In the genomic region with DNA sequence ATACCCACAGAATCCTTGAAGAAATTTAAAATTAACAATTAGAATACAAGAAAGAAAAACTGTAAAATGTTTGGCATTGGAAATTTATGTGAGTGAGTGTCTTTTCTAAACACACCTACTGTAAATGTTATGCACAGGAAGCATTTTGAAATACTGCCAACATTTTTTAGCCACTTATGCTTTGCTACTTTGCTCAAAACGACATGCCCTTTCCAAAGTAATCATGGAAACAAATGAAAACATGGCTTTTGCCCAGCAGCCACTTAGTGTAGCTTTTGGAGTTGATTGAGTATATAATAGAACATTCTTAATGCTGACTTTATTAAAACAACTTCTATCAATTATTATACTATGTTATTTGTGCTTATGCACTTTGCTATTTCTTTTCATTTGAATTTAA, we compare ENCODE assay signal across 22 cellular contexts.
DNase-seq lines count a peak whose midpoint lies in the region; ATAC-seq and TF ChIP-seq lines count a peak whose summit lies in the region.
"Had no signal": no experiment of that assay in that cellular context is flagged by ENCODE, and none has a peak within 500 bp of the region (broad histone marks: within the 10 kb centered on the region; RNA-seq: fewer than 3 reads in every experiment).

No MANE protein-coding gene starts in this region.

- no peaks in the 10 kb centered on the region for H3K27me3 ChIP-seq in SK-N-SH (ENCODE audit: insufficient read depth)
- no peaks in the 10 kb centered on the region for H3K27me3 ChIP-seq in upper lobe of right lung
- H3K27me3 ChIP-seq in vagina = no peaks in the 10 kb centered on the region
- H3K27me3 ChIP-seq in psoas muscle (ENCODE audit: insufficient read depth in 3 of 3, low read length in 2 of 3) = no peaks in the 10 kb centered on the region
- H3K27me3 ChIP-seq: BLaER1 treated with 17β-estradiol and CSF1 and Interleukin-3, amounts not matched to agents 10 nM and 100 nM had no signal

- H3K4me2 ChIP-seq in SK-N-SH = no peak overlapping the region
- H3K4me2 ChIP-seq: BLaER1 treated with 17β-estradiol and CSF1 and Interleukin-3, amounts not matched to agents 10 nM and 100 nM had no signal

- no peak for TF ChIP-seq POLR2A in vagina (IDR thresholded peaks at IDR 0.05)

- no peak for TF ChIP-seq RAD21 in SK-N-SH (IDR thresholded peaks at IDR 0.05; ENCODE audit: low read length)

- POLR2A ChIA-PET in SK-N-SH (lab: Yijun Ruan, JAX) = no interaction called here

- H3K9me2 ChIP-seq in SK-N-SH = no peaks in the 10 kb centered on the region

- CTCF ChIA-PET in SK-N-SH (lab: Yijun Ruan, JAX) = interaction anchor here (0.5 kb wide), 1 partner anchor 33 kb away, joined by 4 read pairs; no protein-coding TSS in a partner anchor

- H3K9ac ChIP-seq in SK-N-SH = no peak overlapping the region
- H3K9ac ChIP-seq: BLaER1 treated with 17β-estradiol and CSF1 and Interleukin-3, amounts not matched to agents 10 nM and 100 nM had no signal

- no peaks in the 10 kb centered on the region for H3F3A ChIP-seq in SK-N-SH (replicated peaks; ENCODE audit: insufficient read depth)

- no peak overlapping the region for H2AFZ ChIP-seq in SK-N-SH (ENCODE audit: low read depth)

- no peaks in the 10 kb centered on the region for H3K9me3 ChIP-seq in SK-N-SH
- no peaks in the 10 kb centered on the region for H3K9me3 ChIP-seq in upper lobe of right lung
- no peaks in the 10 kb centered on the region for H3K9me3 ChIP-seq in vagina
- H3K9me3 ChIP-seq in psoas muscle = no peaks in the 10 kb centered on the region
- H3K9me3 ChIP-seq: BLaER1 treated with 17β-estradiol and CSF1 and Interleukin-3, amounts not matched to agents 10 nM and 100 nM had no signal

- intact Hi-C loops in upper lobe of right lung (cut with DNase I) (no loop called here), vagina (cut with DNase I) (no loop called here), psoas muscle (cut with DNase I) (no loop called here), left ventricle myocardium superior (cut with micrococcal nuclease) (no loop called here)

- no peaks in the 10 kb centered on the region for H3K36me3 ChIP-seq in SK-N-SH (replicated peaks in 1 of 2; ENCODE audit: control insufficient read depth in 1 of 2, insufficient read depth in 2 of 2, low read length in 1 of 2)
- H3K36me3 ChIP-seq in upper lobe of right lung = no peaks in the 10 kb centered on the region
- H3K36me3 ChIP-seq in vagina = no peaks in the 10 kb centered on the region
- H3K36me3 ChIP-seq in psoas muscle (ENCODE audit: insufficient read depth in 1 of 2, low read depth in 1 of 2) = no peaks in the 10 kb centered on the region
- H3K36me3 ChIP-seq: BLaER1 treated with 17β-estradiol and CSF1 and Interleukin-3, amounts not matched to agents 10 nM and 100 nM had no signal

- no peak for TF ChIP-seq CTCF in SK-N-SH (IDR thresholded peaks at IDR 0.05)
- no peak for TF ChIP-seq CTCF in upper lobe of right lung (IDR thresholded peaks at IDR 0.05)
- TF ChIP-seq CTCF in vagina (IDR thresholded peaks at IDR 0.05) = no peak
- TF ChIP-seq CTCF in psoas muscle (IDR thresholded peaks at IDR 0.05) = no peak

- ATAC-seq in SK-N-SH treated with all-trans-retinoic acid at 6 μM for 48 hours (no peak), upper lobe of right lung (peak; percentile 39), psoas muscle (no peak), left ventricle myocardium superior (no peak)
- ATAC-seq: K562; stimulated activated memory B cell treated with anti-CD40 and anti-IgM and Interleukin-4, amounts not matched to agents 10 μg/mL and 1 μg/mL and 100 μg/mL, for 72 hours had no signal

- H3K4me1 ChIP-seq in SK-N-SH (ENCODE audit: control insufficient read depth in 1 of 2, insufficient read depth in 2 of 2, low read depth in 1 of 2, low read length in 1 of 2) (peaks cover 0 to 2% of the 10 kb centered on the region in 2 experiments; a peak in 1 of 4 replicates), upper lobe of right lung (no peaks in the 10 kb centered on the region), vagina (no peaks in the 10 kb centered on the region), psoas muscle (no peaks in the 10 kb centered on the region)

- DNase-seq in SK-N-SH (no peak), NCI-H2107 treated with DMSO at 0.1 percent for 48 hours (lab: John Stamatoyannopoulos, UW; ENCODE audit: unreplicated experiment) (peak; percentile 17), astrocyte of the hippocampus (ENCODE audit: low read depth, low spot score) (peak; percentile 46), upper lobe of right lung (no peak), vagina (ENCODE audit: extremely low spot score in 2 of 2) (no peak), psoas muscle (no peak), left ventricle myocardium superior (no peak)
- DNase-seq: activated CD4-positive, alpha-beta T cell treated with anti-CD3 and anti-CD28 coated beads, Interleukin-2, amount 50 U/mL, for 48 hours; activated CD4-positive, CD25-positive, alpha-beta regulatory T cell; activated effector memory CD4-positive, alpha-beta T cell treated with Interleukin-2 at 50 U/mL for 16 hours; activated naive CD8-positive, alpha-beta T cell treated with anti-CD3 and anti-CD28 coated beads, Interleukin-2, amount 10 ng/mL, durations not matched to agents 7 days and 5 days; Calu3; cortex of kidney; NCI-H446 treated with DMSO at 0.1 percent for 48 hours; small intestine; stimulated activated CD4-positive, alpha-beta T cell treated with anti-CD3 and anti-CD28 coated beads, Interleukin-2, amount 100 ng/mL, for 24 hours; T1000 had no signal

- no peaks in the 10 kb centered on the region for H3K79me2 ChIP-seq in SK-N-SH (ENCODE audit: insufficient read depth)

- TF ChIP-seq EP300 in SK-N-SH (IDR thresholded peaks at IDR 0.05; ENCODE audit: borderline replicate concordance in 1 of 2, low read depth in 1 of 2, low read length in 1 of 2) = no peak

- H3K4me3 ChIP-seq in SK-N-SH (ENCODE audit: low read depth in 2 of 2, low read length in 1 of 2) = no peak overlapping the region
- no peak overlapping the region for H3K4me3 ChIP-seq in upper lobe of right lung
- no peak overlapping the region for H3K4me3 ChIP-seq in vagina
- no peak overlapping the region for H3K4me3 ChIP-seq in psoas muscle
- H3K4me3 ChIP-seq: BLaER1 treated with 17β-estradiol and CSF1 and Interleukin-3, amounts not matched to agents 10 nM and 100 nM; K562 had no signal

- 3% methylated on average over 1 of the region's 1 CpG for WGBS in SK-N-SH (ENCODE audit: low lambda C conversion rate)
- WGBS in psoas muscle, 3 donors = 10 to 12% (median 12%) methylated on average over 1 of the region's 1 CpG

- H4K20me1 ChIP-seq in SK-N-SH (ENCODE audit: insufficient read depth) = no peaks in the 10 kb centered on the region
- H4K20me1 ChIP-seq: BLaER1 treated with 17β-estradiol and CSF1 and Interleukin-3, amounts not matched to agents 10 nM and 100 nM had no signal

- H3K27ac ChIP-seq in SK-N-SH (ENCODE audit: low read depth in 2 of 2, low read length in 1 of 2) (no peak overlapping the region), upper lobe of right lung (no peak overlapping the region), vagina (no peak overlapping the region), psoas muscle (no peak overlapping the region)
- H3K27ac ChIP-seq: BLaER1 treated with 17β-estradiol and CSF1 and Interleukin-3, amounts not matched to agents 10 nM and 100 nM; RWPE1 had no signal

TF ChIP-seq in SK-N-SH treated with all-trans-retinoic acid at 6 μM for 48 hours, 23 proteins besides CTCF, POLR2A, EP300 and RAD21 (continues in another document):
- TF ChIP-seq SNAI2 (CRISPR knock-in tag; IDR thresholded peaks at IDR 0.05) (no peak), CREB5 (CRISPR knock-in tag; IDR thresholded peaks at IDR 0.05; ENCODE audit: low read depth) (no peak)

TF ChIP-seq in SK-N-SH, 30 proteins besides CTCF, POLR2A, EP300 and RAD21:
- no peak for TF ChIP-seq RCOR1 (IDR thresholded peaks at IDR 0.05; ENCODE audit: low read length)
- no peak for TF ChIP-seq EZH2phosphoT487 (IDR thresholded peaks at IDR 0.05; ENCODE audit: borderline replicate concordance, low read depth)
- no peak for TF ChIP-seq JUND (IDR thresholded peaks at IDR 0.05)
- no peak for TF ChIP-seq TAF1 (IDR thresholded peaks at IDR 0.05; ENCODE audit: borderline replicate concordance, low read depth, low read length)
- no peak for TF ChIP-seq CHD2 (IDR thresholded peaks at IDR 0.05; ENCODE audit: low read length, partially characterized antibody)
- no peak for TF ChIP-seq NFIC (IDR thresholded peaks at IDR 0.05; ENCODE audit: borderline replicate concordance)
- TF ChIP-seq RXRA (IDR thresholded peaks at IDR 0.05; ENCODE audit: borderline replicate concordance, low read depth) = no peak
TF ChIP-seq in SK-N-SH: peak in this region for 0.

Comparison
In these comparisons a context has a peak if more than half of its experiments do, and no peak if none do; other contexts are left out.
1. DNase-seq: peak in NCI-H2107 treated with DMSO at 0.1 percent for 48 hours (single experiment) and astrocyte of the hippocampus (single experiment); none in SK-N-SH (single experiment), upper lobe of right lung (single experiment), vagina (0 of 2), psoas muscle (0 of 2) and left ventricle myocardium superior (single experiment).